12 cellular contexts compared by ENCODE assay signal in the genomic region with DNA sequence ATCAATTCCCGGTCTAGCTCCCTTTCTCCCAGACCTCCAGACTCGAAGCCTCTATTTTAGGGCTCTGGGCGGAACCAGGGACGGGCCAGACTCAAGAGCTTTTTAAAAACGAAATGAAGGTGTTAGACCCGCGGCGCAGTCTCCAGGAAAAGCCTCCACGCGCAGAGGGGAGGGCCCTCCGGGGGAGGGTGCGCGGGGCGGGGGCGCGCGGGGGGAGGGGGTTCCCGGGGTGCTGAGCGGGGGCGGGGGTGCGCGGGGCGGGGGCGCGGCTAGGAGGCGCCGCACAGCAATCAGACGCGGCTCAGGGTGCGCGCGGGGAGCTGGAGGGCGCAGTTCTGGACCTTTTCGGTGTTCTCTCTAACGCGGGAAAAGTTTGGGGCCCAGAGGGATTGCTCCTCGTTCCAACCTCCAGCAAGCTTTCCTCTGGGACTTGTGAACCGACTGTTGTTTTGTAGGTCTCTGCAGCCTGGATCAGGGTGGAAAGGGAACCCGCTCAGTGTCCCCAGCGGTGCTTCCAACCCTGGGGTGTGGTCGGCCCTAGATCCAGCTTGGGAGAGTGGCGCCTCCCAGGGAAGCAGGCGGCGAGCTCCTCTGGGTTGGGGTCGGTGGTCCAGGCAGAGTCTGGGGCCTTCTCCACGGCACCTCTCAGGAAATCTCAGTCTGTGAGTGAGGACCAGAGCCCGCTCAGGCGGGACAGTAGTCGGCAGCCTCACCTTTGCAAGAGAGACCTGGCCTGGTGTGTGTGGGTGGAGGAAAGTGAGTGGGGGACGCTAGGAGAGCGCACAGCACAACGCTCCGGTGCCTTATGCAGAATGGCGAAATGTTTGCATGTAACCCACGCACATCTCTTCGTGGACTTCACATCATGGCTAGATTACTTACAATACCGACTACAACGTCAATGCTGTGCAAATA. TPM values are rescaled to one million over a fixed set of nuclear protein-coding genes. Genes with fewer than 3 reads are reported as not detected.
DNase-seq lines count a peak whose midpoint lies in the region; ATAC-seq and TF ChIP-seq lines count a peak whose summit lies in the region.
"Had no signal": no experiment of that assay in that cellular context is flagged by ENCODE, and none has a peak within 500 bp of the region (broad histone marks: within the 10 kb centered on the region; RNA-seq: fewer than 3 reads in every experiment).

No MANE protein-coding gene starts in this region.

- H3K9me3 Mint-ChIP-seq in CD14-positive monocyte, result peaks cover 0 to 13% (median 0%) of the 10 kb centered on the region in 7 donors

- H3K4me1 Mint-ChIP-seq in CD14-positive monocyte, result peaks cover 6% of the 10 kb centered on the region
- H3K4me1 Mint-ChIP-seq: neural crest cell had no signal

- peak overlapping the region in 1 of 2 donors; percentile 59 for H3K4me3 Mint-ChIP-seq in CD14-positive monocyte
- H3K4me3 Mint-ChIP-seq: neural crest cell had no signal

- peak overlapping the region; percentile 58 for H3K4me2 ChIP-seq in osteoblast (ENCODE audit: insufficient read depth, low read length)

- H2AFZ ChIP-seq in osteoblast (ENCODE audit: low read length), result peak overlapping the region; percentile 35

- DNase-seq in AG04449 (ENCODE audit: low read depth, low spot score), result no peak
- peak; percentile 6 for DNase-seq in NCI-H1105 (lab: John Stamatoyannopoulos, UW)
- peak; percentile 88 for DNase-seq in osteoblast (ENCODE audit: insufficient read length, low spot score, missing footprints)
- DNase-seq in NCI-H2081 treated with DMSO at 0.1 percent for 48 hours (lab: John Stamatoyannopoulos, UW), result no peak
- no peak for DNase-seq in CD14-positive monocyte (ENCODE audit: low spot score)
- DNase-seq: cortex of kidney, Kasumi-1 had no signal

- intact Hi-C loops in CD14-positive monocyte (cut with micrococcal nuclease), result loop anchor here in 1 of 2 donors (10.0 kb wide), 1 partner anchor 155 kb away; no protein-coding TSS in a partner anchor

- H3K4me3 ChIP-seq in AG04449 (ENCODE audit: low read depth, low read length) (peak overlapping the region; percentile 50), esophagus (ENCODE audit: low read depth in 1 of 2, low read length in 2 of 2) (peak overlapping the region; percentile 31 to 43), osteoblast (ENCODE audit: insufficient read depth, low read length) (peak overlapping the region; percentile 42)

- ATAC-seq in GM21515 (IDR thresholded peaks at IDR 0.05; ENCODE audit: unreplicated experiment), result no peak
- no peak for ATAC-seq in HG03025 (IDR thresholded peaks at IDR 0.05; ENCODE audit: low FRiP score, unreplicated experiment)

- POLR2A ChIA-PET in AG04449 (lab: Yijun Ruan, JAX), result interaction anchor here (1.5 kb wide), 1 partner anchor 21 kb away, joined by 8 read pairs; a partner anchor contains a TSS

- H3K79me2 ChIP-seq in osteoblast (ENCODE audit: insufficient read depth, low read length), result no peaks in the 10 kb centered on the region

- no peaks in the 10 kb centered on the region for H4K20me1 ChIP-seq in osteoblast (ENCODE audit: insufficient read depth, low read length)

- peaks cover 30 to 31% (median 31%) of the 10 kb centered on the region in 3 donors for H3K27me3 Mint-ChIP-seq in CD14-positive monocyte (ENCODE audit: low read depth in 3 of 3)

- H3K27me3 ChIP-seq in esophagus (ENCODE audit: control insufficient read depth in 1 of 2, insufficient read depth in 2 of 2, low read length in 2 of 2), result no peaks in the 10 kb centered on the region
- peaks cover 33% of the 10 kb centered on the region for H3K27me3 ChIP-seq in osteoblast (ENCODE audit: insufficient read depth, low read length)

- H3K9me3 ChIP-seq in esophagus (ENCODE audit: control insufficient read depth in 2 of 2, insufficient read depth in 1 of 2, low read depth in 1 of 2, low read length in 1 of 2), result no peaks in the 10 kb centered on the region
- H3K9me3 ChIP-seq in osteoblast (ENCODE audit: low read depth, low read length), result no peaks in the 10 kb centered on the region

- TF ChIP-seq CTCF in AG04449 (IDR thresholded peaks at IDR 0.05; ENCODE audit: insufficient read depth, low read length, missing control alignments) (no peak), osteoblast (IDR thresholded peaks at IDR 0.05; ENCODE audit: extremely low read depth, low read depth, low read length) (no peak), CD14-positive monocyte (IDR thresholded peaks at IDR 0.05) (no peak)

- H3K4me1 ChIP-seq in esophagus (ENCODE audit: control insufficient read depth in 2 of 2, insufficient read depth in 2 of 2, low read length in 1 of 2) (peaks cover 5 to 10% of the 10 kb centered on the region in 2 donors), osteoblast (ENCODE audit: insufficient read depth, low read length) (no peaks in the 10 kb centered on the region)

- H3K36me3 Mint-ChIP-seq in CD14-positive monocyte, result no peaks in the 10 kb centered on the region

- H3K27ac ChIP-seq in esophagus (ENCODE audit: low read depth in 2 of 2, low read length in 1 of 2) (no peak overlapping the region), osteoblast (ENCODE audit: low read depth, low read length) (no peak overlapping the region)

- no peak overlapping the region for H3K27ac Mint-ChIP-seq in CD14-positive monocyte

- H3K36me3 ChIP-seq in esophagus (ENCODE audit: control insufficient read depth in 2 of 2, insufficient read depth in 2 of 2, low read length in 1 of 2), result no peaks in the 10 kb centered on the region
- no peaks in the 10 kb centered on the region for H3K36me3 ChIP-seq in osteoblast (ENCODE audit: insufficient read depth, low read length)

- CTCF ChIA-PET in AG04449 (lab: Yijun Ruan, JAX), result interaction anchor here (1.2 to 1.5 kb wide), 2 partner anchors 19 to 339 kb away, joined by 3 read pairs; no protein-coding TSS in a partner anchor

- 8 to 9% methylated on average over 41 to 58 of the region's 58 CpGs for WGBS in esophagus, 2 donors

RNA-seq across cellular contexts. Expression of a gene that starts 2.0 kb away (rescaled TPM):
- polyA plus RNA-seq in esophagus (not detected), CD14-positive monocyte (under 1 TPM in 1 of 2 donors, not detected in 1; 0.84 TPM)
- not detected in 2 replicates for total RNA-seq in osteoblast
- total RNA-seq: neural crest cell; T-helper 2 cell treated with Interferon-gamma antibody and Interleukin-4, amounts not matched to agents 100 ng/mL and 5 ng/mL, for 36 hours had no signal

RNA-seq across cellular contexts. Expression of a gene that starts 21.5 kb away (rescaled TPM):
- 10 to 100 TPM; 31.6 to 52.1 TPM for polyA plus RNA-seq in esophagus
- 48.5 and 53.0 TPM in 2 replicates for total RNA-seq in osteoblast
- 10 to 100 TPM; 10.3 to 11.8 TPM for polyA plus RNA-seq in CD14-positive monocyte

RNA-seq across cellular contexts. Expression of a gene that starts 46.7 kb away (rescaled TPM):
- 1 to 10 TPM in 1 of 2 donors, under 1 TPM in 1; 0.73 to 1.3 TPM for polyA plus RNA-seq in esophagus
- not detected in 2 replicates for total RNA-seq in osteoblast
- not detected for polyA plus RNA-seq in CD14-positive monocyte
- total RNA-seq: neural crest cell; T-helper 2 cell treated with Interferon-gamma antibody and Interleukin-4, amounts not matched to agents 100 ng/mL and 5 ng/mL, for 36 hours had no signal

RNA-seq across cellular contexts. Expression of a gene that starts 57.7 kb away (rescaled TPM):
- polyA plus RNA-seq in esophagus (10 to 100 TPM; 13.5 to 28.2 TPM), CD14-positive monocyte (under 1 TPM in 1 of 2 donors, not detected in 1; 0.16 TPM)
- total RNA-seq in osteoblast, result 60.1 and 70.4 TPM in 2 replicates

Comparison
In these comparisons a context has a peak if more than half of its experiments do, and no peak if none do; other contexts are left out.
1. DNase-seq: peak in NCI-H1105 (single experiment) and osteoblast (single experiment); none in AG04449 (single experiment), NCI-H2081 treated with DMSO at 0.1 percent for 48 hours (single experiment) and CD14-positive monocyte (single experiment).
2. Peak in every context shown above with its lines, with median percentiles within 50 percentile points of each other: H3K4me3 ChIP-seq.